Comparison of ENCODE assay signal across 1 cellular context in the genomic region with DNA sequence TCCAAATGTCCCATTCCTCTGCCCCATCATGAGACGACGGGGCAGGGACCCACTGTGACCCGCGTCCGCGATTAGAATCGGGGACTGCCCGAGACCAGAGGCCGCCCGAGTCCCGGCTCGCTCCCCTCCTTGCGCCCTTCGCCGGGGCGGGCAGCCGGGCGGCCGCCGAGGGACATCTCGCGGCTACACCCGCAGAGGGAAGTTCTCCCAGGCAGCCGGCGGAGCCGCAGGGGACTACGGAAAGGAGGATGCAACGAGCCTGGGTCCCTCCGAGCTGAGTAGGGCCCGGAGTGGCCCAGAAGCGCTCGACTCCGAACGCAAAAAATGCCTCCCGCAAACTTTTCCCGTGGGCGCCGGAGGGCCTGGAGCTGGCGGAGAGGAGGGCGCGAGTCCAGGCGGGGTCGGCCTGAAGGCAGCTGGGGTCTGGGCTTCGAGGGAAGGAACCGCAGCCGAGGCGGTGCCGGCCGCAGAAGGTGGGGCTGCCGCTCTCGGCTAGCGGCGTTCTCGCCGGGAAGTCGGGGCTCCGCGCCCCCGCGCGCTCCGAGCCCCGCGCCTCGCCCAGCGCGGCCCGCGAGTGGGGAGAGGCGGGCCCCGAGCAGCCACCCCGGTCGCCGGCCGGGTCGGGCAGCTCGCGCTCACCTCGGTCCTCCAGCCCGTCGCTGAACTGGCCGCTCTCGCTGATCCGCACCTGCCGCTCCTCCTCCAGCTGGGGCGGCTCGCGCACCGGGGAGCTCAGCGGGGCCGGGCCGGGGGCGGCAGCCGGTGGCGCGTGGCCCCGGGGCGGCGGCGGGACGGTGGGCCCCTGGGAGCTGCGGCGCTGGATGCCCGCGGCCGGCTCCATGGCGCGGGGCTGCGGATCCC.
A peak's percentile ranks its signal among the peaks of the same experiment; 100 is the strongest.
TF ChIP-seq lines count a peak whose summit lies in the region.

No MANE protein-coding gene starts in this region.

TF ChIP-seq in HEK293, 187 proteins besides CTCF, POLR2A, EP300 and RAD21 (continued from another document):
- TF ChIP-seq, protein P1, sequence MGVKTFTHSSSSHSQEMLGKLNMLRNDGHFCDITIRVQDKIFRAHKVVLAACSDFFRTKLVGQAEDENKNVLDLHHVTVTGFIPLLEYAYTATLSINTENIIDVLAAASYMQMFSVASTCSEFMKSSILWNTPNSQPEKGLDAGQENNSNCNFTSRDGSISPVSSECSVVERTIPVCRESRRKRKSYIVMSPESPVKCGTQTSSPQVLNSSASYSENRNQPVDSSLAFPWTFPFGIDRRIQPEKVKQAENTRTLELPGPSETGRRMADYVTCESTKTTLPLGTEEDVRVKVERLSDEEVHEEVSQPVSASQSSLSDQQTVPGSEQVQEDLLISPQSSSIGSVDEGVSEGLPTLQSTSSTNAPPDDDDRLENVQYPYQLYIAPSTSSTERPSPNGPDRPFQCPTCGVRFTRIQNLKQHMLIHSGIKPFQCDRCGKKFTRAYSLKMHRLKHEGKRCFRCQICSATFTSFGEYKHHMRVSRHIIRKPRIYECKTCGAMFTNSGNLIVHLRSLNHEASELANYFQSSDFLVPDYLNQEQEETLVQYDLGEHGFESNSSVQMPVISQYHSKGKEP (tag by site-specific recombination; IDR thresholded peaks at IDR 0.05), result no peak
- no peak for TF ChIP-seq TCF7L2 (IDR thresholded peaks at IDR 0.05; ENCODE audit: borderline replicate concordance, low read depth, low read length)
- no peak for TF ChIP-seq ZNF629 (tag by site-specific recombination; IDR thresholded peaks at IDR 0.05)
- no peak for TF ChIP-seq ZNF521 (tag by site-specific recombination; IDR thresholded peaks at IDR 0.05)
- no peak for TF ChIP-seq ZFHX2 (tag by site-specific recombination; conservative IDR thresholded peaks at IDR 0.05)
- TF ChIP-seq SP3 (tag by site-specific recombination; IDR thresholded peaks at IDR 0.05), result no peak
- TF ChIP-seq OSR2 (tag by site-specific recombination; IDR thresholded peaks at IDR 0.05), result no peak
- TF ChIP-seq ZNF112 (tag by site-specific recombination; IDR thresholded peaks at IDR 0.05), result no peak
- TF ChIP-seq, protein P2, sequence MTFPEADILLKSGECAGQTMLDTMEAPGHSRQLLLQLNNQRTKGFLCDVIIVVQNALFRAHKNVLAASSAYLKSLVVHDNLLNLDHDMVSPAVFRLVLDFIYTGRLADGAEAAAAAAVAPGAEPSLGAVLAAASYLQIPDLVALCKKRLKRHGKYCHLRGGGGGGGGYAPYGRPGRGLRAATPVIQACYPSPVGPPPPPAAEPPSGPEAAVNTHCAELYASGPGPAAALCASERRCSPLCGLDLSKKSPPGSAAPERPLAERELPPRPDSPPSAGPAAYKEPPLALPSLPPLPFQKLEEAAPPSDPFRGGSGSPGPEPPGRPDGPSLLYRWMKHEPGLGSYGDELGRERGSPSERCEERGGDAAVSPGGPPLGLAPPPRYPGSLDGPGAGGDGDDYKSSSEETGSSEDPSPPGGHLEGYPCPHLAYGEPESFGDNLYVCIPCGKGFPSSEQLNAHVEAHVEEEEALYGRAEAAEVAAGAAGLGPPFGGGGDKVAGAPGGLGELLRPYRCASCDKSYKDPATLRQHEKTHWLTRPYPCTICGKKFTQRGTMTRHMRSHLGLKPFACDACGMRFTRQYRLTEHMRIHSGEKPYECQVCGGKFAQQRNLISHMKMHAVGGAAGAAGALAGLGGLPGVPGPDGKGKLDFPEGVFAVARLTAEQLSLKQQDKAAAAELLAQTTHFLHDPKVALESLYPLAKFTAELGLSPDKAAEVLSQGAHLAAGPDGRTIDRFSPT (tag by site-specific recombination; IDR thresholded peaks at IDR 0.05), result no peak
- TF ChIP-seq EGR2 (tag by site-specific recombination; IDR thresholded peaks at IDR 0.05; ENCODE audit: low read depth), result no peak
- TF ChIP-seq, protein P3, sequence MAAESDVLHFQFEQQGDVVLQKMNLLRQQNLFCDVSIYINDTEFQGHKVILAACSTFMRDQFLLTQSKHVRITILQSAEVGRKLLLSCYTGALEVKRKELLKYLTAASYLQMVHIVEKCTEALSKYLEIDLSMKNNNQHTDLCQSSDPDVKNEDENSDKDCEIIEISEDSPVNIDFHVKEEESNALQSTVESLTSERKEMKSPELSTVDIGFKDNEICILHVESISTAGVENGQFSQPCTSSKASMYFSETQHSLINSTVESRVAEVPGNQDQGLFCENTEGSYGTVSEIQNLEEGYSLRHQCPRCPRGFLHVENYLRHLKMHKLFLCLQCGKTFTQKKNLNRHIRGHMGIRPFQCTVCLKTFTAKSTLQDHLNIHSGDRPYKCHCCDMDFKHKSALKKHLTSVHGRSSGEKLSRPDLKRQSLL (tag by site-specific recombination; IDR thresholded peaks at IDR 0.05), result no peak
- peak; percentile 65 for TF ChIP-seq ZNF335 (tag by site-specific recombination; conservative IDR thresholded peaks at IDR 0.05)
- peak; percentile 64; the same call in 1 of the 2 replicates for TF ChIP-seq GLIS2 (tag by site-specific recombination; IDR thresholded peaks at IDR 0.05)
- TF ChIP-seq GLI4 (tag by site-specific recombination; IDR thresholded peaks at IDR 0.05), result no peak
- no peak for TF ChIP-seq ZNF16 (tag by site-specific recombination; IDR thresholded peaks at IDR 0.05; ENCODE audit: low read depth)
- TF ChIP-seq SETDB1 (IDR thresholded peaks at IDR 0.05; ENCODE audit: insufficient read length, low read length), result no peak
- TF ChIP-seq ZSCAN30 (tag by site-specific recombination; IDR thresholded peaks at IDR 0.05), result no peak
- TF ChIP-seq ZBTB7A (tag by site-specific recombination; IDR thresholded peaks at IDR 0.05; ENCODE audit: low read depth), result no peak
- peak; percentile 76 for TF ChIP-seq GLIS1 (tag by site-specific recombination; IDR thresholded peaks at IDR 0.05)
- TF ChIP-seq, protein P4, sequence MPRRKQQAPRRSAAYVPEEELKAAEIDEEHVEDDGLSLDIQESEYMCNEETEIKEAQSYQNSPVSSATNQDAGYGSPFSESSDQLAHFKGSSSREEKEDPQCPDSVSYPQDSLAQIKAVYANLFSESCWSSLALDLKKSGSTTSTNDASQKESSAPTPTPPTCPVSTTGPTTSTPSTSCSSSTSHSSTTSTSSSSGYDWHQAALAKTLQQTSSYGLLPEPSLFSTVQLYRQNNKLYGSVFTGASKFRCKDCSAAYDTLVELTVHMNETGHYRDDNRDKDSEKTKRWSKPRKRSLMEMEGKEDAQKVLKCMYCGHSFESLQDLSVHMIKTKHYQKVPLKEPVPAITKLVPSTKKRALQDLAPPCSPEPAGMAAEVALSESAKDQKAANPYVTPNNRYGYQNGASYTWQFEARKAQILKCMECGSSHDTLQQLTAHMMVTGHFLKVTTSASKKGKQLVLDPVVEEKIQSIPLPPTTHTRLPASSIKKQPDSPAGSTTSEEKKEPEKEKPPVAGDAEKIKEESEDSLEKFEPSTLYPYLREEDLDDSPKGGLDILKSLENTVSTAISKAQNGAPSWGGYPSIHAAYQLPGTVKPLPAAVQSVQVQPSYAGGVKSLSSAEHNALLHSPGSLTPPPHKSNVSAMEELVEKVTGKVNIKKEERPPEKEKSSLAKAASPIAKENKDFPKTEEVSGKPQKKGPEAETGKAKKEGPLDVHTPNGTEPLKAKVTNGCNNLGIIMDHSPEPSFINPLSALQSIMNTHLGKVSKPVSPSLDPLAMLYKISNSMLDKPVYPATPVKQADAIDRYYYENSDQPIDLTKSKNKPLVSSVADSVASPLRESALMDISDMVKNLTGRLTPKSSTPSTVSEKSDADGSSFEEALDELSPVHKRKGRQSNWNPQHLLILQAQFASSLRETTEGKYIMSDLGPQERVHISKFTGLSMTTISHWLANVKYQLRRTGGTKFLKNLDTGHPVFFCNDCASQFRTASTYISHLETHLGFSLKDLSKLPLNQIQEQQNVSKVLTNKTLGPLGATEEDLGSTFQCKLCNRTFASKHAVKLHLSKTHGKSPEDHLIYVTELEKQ (tag by site-specific recombination; IDR thresholded peaks at IDR 0.05; ENCODE audit: borderline replicate concordance), result no peak
- no peak for TF ChIP-seq ZNF610 (tag by site-specific recombination; IDR thresholded peaks at IDR 0.05; ENCODE audit: borderline replicate concordance)
- no peak for TF ChIP-seq ZNF785 (tag by site-specific recombination; IDR thresholded peaks at IDR 0.05)
- TF ChIP-seq ZNF555 (tag by site-specific recombination; conservative IDR thresholded peaks at IDR 0.05), result no peak
